ENCODE assay signal across 8 cellular contexts in genomic region chr1:30744060-30744756, GRCh38. TPM values are rescaled to one million over a fixed set of nuclear protein-coding genes. Genes with fewer than 3 reads are reported as not detected.
DNase-seq lines count a peak whose midpoint lies in the region; ATAC-seq and TF ChIP-seq lines count a peak whose summit lies in the region.

No MANE protein-coding gene starts in this region.

- H3K27me3 Mint-ChIP-seq in activated CD4-positive, alpha-beta memory T cell treated with anti-CD3 and anti-CD28 coated beads, Interleukin-2, amount 10 ng/mL, durations not matched to agents 7 days and 5 days: no peaks in the 10 kb centered on the region

- H3K4me3 ChIP-seq in mucosa of descending colon (no peak overlapping the region), prostate gland (no peak overlapping the region)

- H3K27me3 ChIP-seq in prostate gland (replicated peaks; ENCODE audit: insufficient read depth): no peaks in the 10 kb centered on the region

- H3K9me3 ChIP-seq in mucosa of descending colon: no peaks in the 10 kb centered on the region
- no peaks in the 10 kb centered on the region for H3K9me3 ChIP-seq in prostate gland

- H3K4me3 Mint-ChIP-seq in activated CD4-positive, alpha-beta memory T cell treated with anti-CD3 and anti-CD28 coated beads, Interleukin-2, amount 10 ng/mL, durations not matched to agents 7 days and 5 days: peak overlapping the region; percentile 56

- peaks cover 22% of the 10 kb centered on the region for H3K4me1 ChIP-seq in mucosa of descending colon (ENCODE audit: low read depth)
- H3K4me1 ChIP-seq in prostate gland (replicated peaks): no peaks in the 10 kb centered on the region

- H3K36me3 Mint-ChIP-seq in activated CD4-positive, alpha-beta memory T cell treated with anti-CD3 and anti-CD28 coated beads, Interleukin-2, amount 10 ng/mL, durations not matched to agents 7 days and 5 days (ENCODE audit: low read depth): peaks cover 76% of the 10 kb centered on the region

- no peak for TF ChIP-seq CTCF in mucosa of descending colon (IDR thresholded peaks at IDR 0.05)
- no peak for TF ChIP-seq CTCF in prostate gland (IDR thresholded peaks at IDR 0.05)

- H3K27ac ChIP-seq in prostate gland: no peak overlapping the region

- intact Hi-C loops in mucosa of descending colon (cut with DNase I, micrococcal nuclease): no loop called here
- intact Hi-C loops in prostate gland (cut with DNase I): no loop called here

- POLR2A ChIA-PET in activated CD4-positive, alpha-beta memory T cell treated with anti-CD3 and anti-CD28 coated beads, Interleukin-2, amount 10 ng/mL, durations not matched to agents 7 days and 5 days (lab: Charles Lee): interaction anchor here (0.8 to 11.3 kb wide), 13 partner anchors 9 to 553 kb away, joined by 3 to 341 read pairs (median 6); partner anchors contain the start of genes LAPTM5, SNRNP40 and ZCCHC17

- peak overlapping the region; percentile 91 for H3K27ac Mint-ChIP-seq in activated CD4-positive, alpha-beta memory T cell treated with anti-CD3 and anti-CD28 coated beads, Interleukin-2, amount 10 ng/mL, durations not matched to agents 7 days and 5 days

- DNase-seq in activated CD4-positive, alpha-beta memory T cell treated with anti-CD3 and anti-CD28 coated beads, Interleukin-2, amount 10 ng/mL, durations not matched to agents 7 days and 5 days: peak; percentile 70
- no peak for DNase-seq in mucosa of descending colon
- no peak for DNase-seq in putamen (ENCODE audit: low spot score)
- DNase-seq in ecto neural progenitor cell (ENCODE audit: low spot score): no peak
- DNase-seq in prostate gland (ENCODE audit: low spot score): no peak
- DNase-seq in dermis blood vessel endothelial cell: no peak

- no peak for TF ChIP-seq POLR2A in prostate gland (IDR thresholded peaks at IDR 0.05)

- WGBS in prostate gland: 70% methylated on average over 7 of the region's 7 CpGs

- H3K9me3 Mint-ChIP-seq in activated CD4-positive, alpha-beta memory T cell treated with anti-CD3 and anti-CD28 coated beads, Interleukin-2, amount 10 ng/mL, durations not matched to agents 7 days and 5 days: no peaks in the 10 kb centered on the region

- ATAC-seq in GM18502 (IDR thresholded peaks at IDR 0.05; ENCODE audit: poor library complexity, unreplicated experiment) (peak; percentile 39), HG02571 (IDR thresholded peaks at IDR 0.05; ENCODE audit: unreplicated experiment) (peak; percentile 16), mucosa of descending colon (peak; percentile 27)

- CTCF ChIA-PET in activated CD4-positive, alpha-beta memory T cell treated with anti-CD3 and anti-CD28 coated beads, Interleukin-2, amount 10 ng/mL, durations not matched to agents 7 days and 5 days (lab: Charles Lee): interaction anchor here (0.7 to 5.9 kb wide), 16 partner anchors 8 to 559 kb away, joined by 3 to 56 read pairs (median 5); partner anchors contain the start of genes LAPTM5 and MATN1

- H3K4me1 Mint-ChIP-seq in activated CD4-positive, alpha-beta memory T cell treated with anti-CD3 and anti-CD28 coated beads, Interleukin-2, amount 10 ng/mL, durations not matched to agents 7 days and 5 days: peaks cover 99% of the 10 kb centered on the region

- no peaks in the 10 kb centered on the region for H3K36me3 ChIP-seq in mucosa of descending colon (ENCODE audit: low read depth)
- no peaks in the 10 kb centered on the region for H3K36me3 ChIP-seq in prostate gland

RNA-seq across cellular contexts. Expression of gene LAPTM5, which starts 13.4 kb away (rescaled TPM):
- 100 to 1,000 TPM; 481 to 482 TPM for total RNA-seq in activated CD4-positive, alpha-beta memory T cell treated with anti-CD3 and anti-CD28 coated beads, Interleukin-2, amount 10 ng/mL, durations not matched to agents 7 days and 5 days
- total RNA-seq in mucosa of descending colon (10 to 100 TPM; 24.1 to 71.1 (median 48.1) TPM), prostate gland (10 to 100 TPM; 14.9 to 39.1 TPM), dermis blood vessel endothelial cell (23.1 and 39.9 TPM in 2 replicates)

RNA-seq across cellular contexts. Expression of gene MATN1, which starts 20.8 kb away (rescaled TPM):
- total RNA-seq in activated CD4-positive, alpha-beta memory T cell treated with anti-CD3 and anti-CD28 coated beads, Interleukin-2, amount 10 ng/mL, durations not matched to agents 7 days and 5 days: not detected
- total RNA-seq in mucosa of descending colon (under 1 TPM in 1 of 3 donors, not detected in 2; 0.22 TPM), prostate gland (under 1 TPM in 1 of 2 donors, not detected in 1; 0.34 TPM), dermis blood vessel endothelial cell (0.17 TPM in 1 of 2 replicates, not detected in the other)

Comparison
In these comparisons a context has a peak if more than half of its experiments do, and no peak if none do; other contexts are left out.
1. RNA of gene LAPTM5, which starts 13.4 kb away (total RNA-seq): 481 to 482 TPM in activated CD4-positive, alpha-beta memory T cell treated with anti-CD3 and anti-CD28 coated beads, Interleukin-2, amount 10 ng/mL, durations not matched to agents 7 days and 5 days; 24.1 to 71.1 TPM in mucosa of descending colon, 14.9 to 39.1 TPM in prostate gland and 23.1 to 39.9 TPM in dermis blood vessel endothelial cell; every median in the first group is over 4 times any median in the second.
2. Peak in every context shown above with its lines, with median percentiles within 50 percentile points of each other: ATAC-seq.